30 cellular contexts compared by ENCODE assay signal in genomic region chr1:43830802-43831201, GRCh38.
DNase-seq lines count a peak whose midpoint lies in the region; ATAC-seq and TF ChIP-seq lines count a peak whose summit lies in the region.
"Had no signal": no experiment of that assay in that cellular context is flagged by ENCODE, and none has a peak within 500 bp of the region (broad histone marks: within the 10 kb centered on the region; RNA-seq: fewer than 3 reads in every experiment).

No MANE protein-coding gene starts in this region.

- DNase-seq in SIG-M5 treated with dmso at 0.1 percent for 504 hours (lab: John Stamatoyannopoulos, UW; ENCODE audit: unreplicated experiment) (peak; percentile 25), SIG-M5 (lab: John Stamatoyannopoulos, UW) (no peak), HL-60 (ENCODE audit: low read depth in 1 of 2, low spot score in 1 of 2) (no peak), mucosa of descending colon (no peak), hepatic stellate cell (ENCODE audit: low spot score) (no peak), NCI-H1436 (lab: John Stamatoyannopoulos, UW) (no peak)
- no peak for DNase-seq in activated CD8-positive, alpha-beta memory T cell treated with anti-CD3 and anti-CD28 coated beads for 24 hours
- DNase-seq: activated CD4-positive, alpha-beta T cell treated with anti-CD3 and anti-CD28 coated beads, Interleukin-2, amount 50 U/mL, for 48 hours; activated CD4-positive, CD25-positive, alpha-beta regulatory T cell; activated effector memory CD4-positive, alpha-beta T cell treated with Interleukin-2 at 50 U/mL for 16 hours; colonic mucosa; COR-L47; DMS53; effector CD8-positive, alpha-beta T cell; erythroblast; heart left ventricle; KG1; lower lobe of right lung; natural killer cell; NCI-H1105 treated with DMSO at 0.1 percent for 48 hours; NCI-H2081; NCI-H2227 treated with DMSO at 0.1 percent for 48 hours; NCI-H526 treated with DMSO at 0.1 percent for 48 hours; occipital lobe; SHP77 treated with DMSO at 0.1 percent for 48 hours; T-cell; tibial artery had no signal

- H3F3A ChIP-seq in OCI-LY1 (ENCODE audit: insufficient read depth, low read length): peaks cover 4% of the 10 kb centered on the region

- no peaks in the 10 kb centered on the region for H3K9me3 ChIP-seq in OCI-LY1 (ENCODE audit: low read length)
- no peaks in the 10 kb centered on the region for H3K9me3 ChIP-seq in mucosa of descending colon
- H3K9me3 ChIP-seq: ascending aorta, colonic mucosa, heart left ventricle, lower lobe of right lung, tibial artery had no signal

- H4K20me1 ChIP-seq in OCI-LY1 (ENCODE audit: insufficient read depth, low read length): no peaks in the 10 kb centered on the region

- TF ChIP-seq CTCF in HL-60 (IDR thresholded peaks at IDR 0.05; ENCODE audit: insufficient read depth, low read length) (no peak), OCI-LY1 (IDR thresholded peaks at IDR 0.05; ENCODE audit: low read length) (no peak), mucosa of descending colon (IDR thresholded peaks at IDR 0.05) (no peak)

- ATAC-seq in mucosa of descending colon: peak; percentile 68
- ATAC-seq: heart left ventricle, lower lobe of right lung, natural killer cell, T-cell had no signal

- no peak overlapping the region for H2AFZ ChIP-seq in OCI-LY1 (ENCODE audit: low read length)

- H3K36me3 ChIP-seq in OCI-LY1 (ENCODE audit: insufficient read depth, low read length) (no peaks in the 10 kb centered on the region), mucosa of descending colon (ENCODE audit: low read depth) (no peaks in the 10 kb centered on the region)
- H3K36me3 ChIP-seq: ascending aorta, cardiac muscle cell, colonic mucosa, heart left ventricle, lower lobe of right lung, tibial artery had no signal

- H3K9ac ChIP-seq in OCI-LY1 (ENCODE audit: low read length): no peak overlapping the region

- H3K4me3 ChIP-seq in HL-60 (replicated peaks; ENCODE audit: insufficient read depth, low read length): no peak overlapping the region
- H3K4me3 ChIP-seq in OCI-LY1 (ENCODE audit: low read depth, low read length, poor library complexity, severe bottlenecking): no peak overlapping the region
- H3K4me3 ChIP-seq in mucosa of descending colon: no peak overlapping the region
- H3K4me3 ChIP-seq: ascending aorta, cardiac muscle cell, colonic mucosa, heart left ventricle, lower lobe of right lung, tibial artery had no signal

- H3K4me1 ChIP-seq in OCI-LY1 (ENCODE audit: insufficient read depth, low read length, severe bottlenecking) (peaks cover 57% of the 10 kb centered on the region), mucosa of descending colon (ENCODE audit: low read depth) (no peaks in the 10 kb centered on the region)
- H3K4me1 ChIP-seq: ascending aorta, colonic mucosa had no signal

- H3K27ac ChIP-seq in HL-60 (replicated peaks): peak overlapping the region; percentile 95
- peak overlapping the region; percentile 99 for H3K27ac ChIP-seq in OCI-LY1 (ENCODE audit: low read depth, low read length, poor library complexity, severe bottlenecking)
- H3K27ac ChIP-seq: ascending aorta, cardiac muscle cell, colonic mucosa, heart left ventricle, lower lobe of right lung, tibial artery had no signal

- no peak overlapping the region for H3K4me2 ChIP-seq in OCI-LY1 (ENCODE audit: low read length)

- intact Hi-C loops in mucosa of descending colon (cut with DNase I, micrococcal nuclease): no loop called here

- no peaks in the 10 kb centered on the region for H3K79me2 ChIP-seq in OCI-LY1 (ENCODE audit: insufficient read depth, low read length)

- H3K27me3 ChIP-seq in HL-60 (ENCODE audit: insufficient read depth, poor library complexity, severe bottlenecking): no peaks in the 10 kb centered on the region
- H3K27me3 ChIP-seq in OCI-LY1 (ENCODE audit: insufficient read depth, low read length): no peaks in the 10 kb centered on the region
- H3K27me3 ChIP-seq: ascending aorta, cardiac muscle cell, colonic mucosa, heart left ventricle, tibial artery had no signal

- H3K9me2 ChIP-seq in OCI-LY1 (ENCODE audit: low read depth, low read length): no peaks in the 10 kb centered on the region
